ENCODE assay signal across 1 cellular context in the genomic region with DNA sequence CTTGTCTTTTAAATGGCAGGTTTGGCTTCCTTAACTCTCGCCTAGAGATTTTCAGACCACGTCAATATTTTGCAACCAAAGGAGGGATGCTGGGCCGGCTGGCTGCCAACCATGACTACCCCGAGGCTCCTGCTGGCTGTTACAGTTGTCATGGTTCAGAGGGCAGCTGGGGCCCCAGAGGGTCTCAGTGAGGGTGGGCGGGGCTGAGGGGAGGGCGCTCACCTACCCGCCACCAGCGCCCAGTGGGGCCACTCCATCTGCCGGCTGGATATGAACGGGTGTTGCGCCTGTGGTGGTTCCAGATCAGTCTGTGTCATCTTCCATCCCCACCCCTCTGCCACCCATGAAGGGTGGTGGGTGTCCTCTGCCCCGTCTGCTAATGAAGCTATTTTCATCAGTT.
TF ChIP-seq lines count a peak whose summit lies in the region.

No MANE protein-coding gene starts in this region.

TF ChIP-seq in HepG2, 621 proteins besides CTCF, POLR2A, EP300 and RAD21:
- TF ChIP-seq ZBTB3 (CRISPR knock-in tag; IDR thresholded peaks at IDR 0.05; ENCODE audit: borderline replicate concordance, low read depth): no peak
- TF ChIP-seq, protein P1, sequence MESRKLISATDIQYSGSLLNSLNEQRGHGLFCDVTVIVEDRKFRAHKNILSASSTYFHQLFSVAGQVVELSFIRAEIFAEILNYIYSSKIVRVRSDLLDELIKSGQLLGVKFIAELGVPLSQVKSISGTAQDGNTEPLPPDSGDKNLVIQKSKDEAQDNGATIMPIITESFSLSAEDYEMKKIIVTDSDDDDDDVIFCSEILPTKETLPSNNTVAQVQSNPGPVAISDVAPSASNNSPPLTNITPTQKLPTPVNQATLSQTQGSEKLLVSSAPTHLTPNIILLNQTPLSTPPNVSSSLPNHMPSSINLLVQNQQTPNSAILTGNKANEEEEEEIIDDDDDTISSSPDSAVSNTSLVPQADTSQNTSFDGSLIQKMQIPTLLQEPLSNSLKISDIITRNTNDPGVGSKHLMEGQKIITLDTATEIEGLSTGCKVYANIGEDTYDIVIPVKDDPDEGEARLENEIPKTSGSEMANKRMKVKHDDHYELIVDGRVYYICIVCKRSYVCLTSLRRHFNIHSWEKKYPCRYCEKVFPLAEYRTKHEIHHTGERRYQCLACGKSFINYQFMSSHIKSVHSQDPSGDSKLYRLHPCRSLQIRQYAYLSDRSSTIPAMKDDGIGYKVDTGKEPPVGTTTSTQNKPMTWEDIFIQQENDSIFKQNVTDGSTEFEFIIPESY (CRISPR knock-in tag; IDR thresholded peaks at IDR 0.05): peak; percentile 33; the same call in 1 of the 2 replicates
- TF ChIP-seq, protein P2, sequence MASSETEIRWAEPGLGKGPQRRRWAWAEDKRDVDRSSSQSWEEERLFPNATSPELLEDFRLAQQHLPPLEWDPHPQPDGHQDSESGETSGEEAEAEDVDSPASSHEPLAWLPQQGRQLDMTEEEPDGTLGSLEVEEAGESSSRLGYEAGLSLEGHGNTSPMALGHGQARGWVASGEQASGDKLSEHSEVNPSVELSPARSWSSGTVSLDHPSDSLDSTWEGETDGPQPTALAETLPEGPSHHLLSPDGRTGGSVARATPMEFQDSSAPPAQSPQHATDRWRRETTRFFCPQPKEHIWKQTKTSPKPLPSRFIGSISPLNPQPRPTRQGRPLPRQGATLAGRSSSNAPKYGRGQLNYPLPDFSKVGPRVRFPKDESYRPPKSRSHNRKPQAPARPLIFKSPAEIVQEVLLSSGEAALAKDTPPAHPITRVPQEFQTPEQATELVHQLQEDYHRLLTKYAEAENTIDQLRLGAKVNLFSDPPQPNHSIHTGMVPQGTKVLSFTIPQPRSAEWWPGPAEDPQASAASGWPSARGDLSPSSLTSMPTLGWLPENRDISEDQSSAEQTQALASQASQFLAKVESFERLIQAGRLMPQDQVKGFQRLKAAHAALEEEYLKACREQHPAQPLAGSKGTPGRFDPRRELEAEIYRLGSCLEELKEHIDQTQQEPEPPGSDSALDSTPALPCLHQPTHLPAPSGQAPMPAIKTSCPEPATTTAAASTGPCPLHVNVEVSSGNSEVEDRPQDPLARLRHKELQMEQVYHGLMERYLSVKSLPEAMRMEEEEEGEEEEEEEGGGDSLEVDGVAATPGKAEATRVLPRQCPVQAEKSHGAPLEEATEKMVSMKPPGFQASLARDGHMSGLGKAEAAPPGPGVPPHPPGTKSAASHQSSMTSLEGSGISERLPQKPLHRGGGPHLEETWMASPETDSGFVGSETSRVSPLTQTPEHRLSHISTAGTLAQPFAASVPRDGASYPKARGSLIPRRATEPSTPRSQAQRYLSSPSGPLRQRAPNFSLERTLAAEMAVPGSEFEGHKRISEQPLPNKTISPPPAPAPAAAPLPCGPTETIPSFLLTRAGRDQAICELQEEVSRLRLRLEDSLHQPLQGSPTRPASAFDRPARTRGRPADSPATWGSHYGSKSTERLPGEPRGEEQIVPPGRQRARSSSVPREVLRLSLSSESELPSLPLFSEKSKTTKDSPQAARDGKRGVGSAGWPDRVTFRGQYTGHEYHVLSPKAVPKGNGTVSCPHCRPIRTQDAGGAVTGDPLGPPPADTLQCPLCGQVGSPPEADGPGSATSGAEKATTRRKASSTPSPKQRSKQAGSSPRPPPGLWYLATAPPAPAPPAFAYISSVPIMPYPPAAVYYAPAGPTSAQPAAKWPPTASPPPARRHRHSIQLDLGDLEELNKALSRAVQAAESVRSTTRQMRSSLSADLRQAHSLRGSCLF (CRISPR knock-in tag; IDR thresholded peaks at IDR 0.05; ENCODE audit: borderline replicate concordance): no peak
